Comparison of ENCODE assay signal across 8 cellular contexts in genomic region chr2:190882327-190882766, GRCh38. TPM values are rescaled to one million over a fixed set of nuclear protein-coding genes. Genes with fewer than 3 reads are reported as not detected.
DNase-seq lines count a peak whose midpoint lies in the region; ATAC-seq and TF ChIP-seq lines count a peak whose summit lies in the region.

No MANE protein-coding gene starts in this region.

- H3K4me1 Mint-ChIP-seq in mesothelial cell of epicardium, result peaks cover 38% of the 10 kb centered on the region

- TF ChIP-seq CTCF in body of pancreas (IDR thresholded peaks at IDR 0.05), result no peak
- TF ChIP-seq CTCF in mesothelial cell of epicardium (IDR thresholded peaks at IDR 0.05; ENCODE audit: unreplicated experiment), result no peak
- TF ChIP-seq CTCF in GM13977 (IDR thresholded peaks at IDR 0.05; ENCODE audit: extremely low read depth, insufficient read depth, missing control alignments), result no peak

- no peaks in the 10 kb centered on the region for H3K36me3 Mint-ChIP-seq in mesothelial cell of epicardium

- H3K4me1 ChIP-seq in HUES48 (ENCODE audit: control insufficient read depth, insufficient read depth, low read length) (peaks cover 27% of the 10 kb centered on the region), body of pancreas (peaks cover 56% of the 10 kb centered on the region)

- H3K4me3 Mint-ChIP-seq in mesothelial cell of epicardium, result peak overlapping the region; percentile 95

- TF ChIP-seq POLR2A in body of pancreas (IDR thresholded peaks at IDR 0.05), result no peak

- 0 to 1% methylated on average over 5 of the region's 5 CpGs for WGBS in body of pancreas, 2 donors

- intact Hi-C loops in body of pancreas (cut with DNase I), result no loop called here

- peak overlapping the region; percentile 63 for H3K27ac ChIP-seq in HUES48 (ENCODE audit: low read depth, low read length)
- H3K27ac ChIP-seq in body of pancreas, result peak overlapping the region; percentile 74 to 98 (median 97)

- peak overlapping the region; percentile 90 for H3K27ac Mint-ChIP-seq in mesothelial cell of epicardium

- no peak overlapping the region for H3K9ac ChIP-seq in HUES48 (ENCODE audit: low read depth, low read length)

- no peaks in the 10 kb centered on the region for H3K9me3 ChIP-seq in HUES48 (ENCODE audit: control insufficient read depth, insufficient read depth, low read length)
- H3K9me3 ChIP-seq in body of pancreas, result no peaks in the 10 kb centered on the region

- H3K4me3 ChIP-seq in HUES48 (ENCODE audit: low read depth, low read length) (peak overlapping the region; percentile 80), body of pancreas (peak overlapping the region; percentile 67 to 83)

- in situ Hi-C loops in GM13977 (cut with MboI; ENCODE audit: low pct_unique_long_range_greater_than_20kb, low sequenced_read_pairs, unreplicated experiment), result no loop called here

- H3K36me3 ChIP-seq in HUES48 (ENCODE audit: control insufficient read depth, insufficient read depth, low read length) (peaks cover 5% of the 10 kb centered on the region), body of pancreas (replicated peaks in 1 of 2; ENCODE audit: insufficient read depth in 1 of 2, low read depth in 2 of 2) (no peaks in the 10 kb centered on the region)

- ATAC-seq in GM18907 (IDR thresholded peaks at IDR 0.05; ENCODE audit: unreplicated experiment) (peak; percentile 3), body of pancreas (no peak)

- 0 out of 2 replicates have a peak, but pooled peaks cover 3% of the 10 kb centered on the region for H3K27me3 ChIP-seq in HUES48 (ENCODE audit: control insufficient read depth, insufficient read depth, low read length)
- H3K27me3 ChIP-seq in body of pancreas, result no peaks in the 10 kb centered on the region

- no peaks in the 10 kb centered on the region for H3K9me3 Mint-ChIP-seq in mesothelial cell of epicardium

- no peak for DNase-seq in body of pancreas
- no peak for DNase-seq in mesothelial cell of epicardium (ENCODE audit: low spot score in 2 of 2, unreplicated experiment in 2 of 2)
- DNase-seq in NCI-H446 treated with DMSO at 0.1 percent for 48 hours (lab: John Stamatoyannopoulos, UW), result no peak
- no peak for DNase-seq in NCI-H2227 (lab: John Stamatoyannopoulos, UW; ENCODE audit: unreplicated experiment)
- no peak for DNase-seq in GM13977 (ENCODE audit: low spot score)
- DNase-seq in cerebellum (ENCODE audit: low spot score), result no peak

- no peaks in the 10 kb centered on the region for H3K27me3 Mint-ChIP-seq in mesothelial cell of epicardium (ENCODE audit: low read depth)

RNA-seq across cellular contexts. Expression of gene GLS, which starts 1.7 kb away (rescaled TPM):
- total RNA-seq in body of pancreas (100 to 1,000 TPM in 1 of 2 donors, 10 to 100 TPM in 1; 86.0 to 102 TPM), mesothelial cell of epicardium (185 to 192 TPM (median 190 TPM) in 3 replicates), cerebellum (145 TPM)
